Comparison of ENCODE assay signal across 13 cellular contexts in the genomic region with DNA sequence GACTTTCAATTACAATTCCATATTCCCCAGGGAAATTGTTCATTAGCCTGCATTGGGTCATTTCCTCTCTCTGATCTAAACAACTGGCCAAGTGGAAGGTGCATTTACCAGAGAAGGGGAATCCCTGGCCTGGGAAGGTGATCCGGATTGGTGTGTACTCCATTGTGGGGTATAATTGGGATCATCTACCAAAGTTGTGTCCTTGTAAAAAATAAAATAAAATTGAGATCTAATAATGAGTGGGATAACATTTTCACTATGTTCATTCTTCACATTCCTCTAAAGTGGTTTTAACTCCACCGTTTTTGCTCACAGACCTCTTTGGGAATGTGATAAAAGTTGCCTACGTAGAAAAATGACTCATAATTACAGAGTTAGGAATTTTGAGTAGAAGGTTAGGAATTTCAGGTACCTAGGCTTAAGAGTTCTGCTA. TPM values are rescaled to one million over a fixed set of nuclear protein-coding genes. Genes with fewer than 3 reads are reported as not detected.
A peak's percentile ranks its signal among the peaks of the same experiment; 100 is the strongest.
DNase-seq lines count a peak whose midpoint lies in the region; ATAC-seq and TF ChIP-seq lines count a peak whose summit lies in the region.
"Had no signal": no experiment of that assay in that cellular context is flagged by ENCODE, and none has a peak within 500 bp of the region (broad histone marks: within the 10 kb centered on the region; RNA-seq: fewer than 3 reads in every experiment).

No MANE protein-coding gene starts in this region.

- no peak for TF ChIP-seq CTCF in natural killer cell (IDR thresholded peaks at IDR 0.05)

- H3K27ac Mint-ChIP-seq in natural killer cell = peak overlapping the region; percentile 46 to 47
- H3K27ac Mint-ChIP-seq in natural killer cell treated with Interleukin-12 subunit alpha and Interleukin-12 subunit beta and Interleukin-15 and Interleukin-18, amount 100 ng/mL, for 72 hours = no peak overlapping the region

- no peaks in the 10 kb centered on the region for H3K27me3 Mint-ChIP-seq in natural killer cell (ENCODE audit: low read depth in 2 of 2)
- no peaks in the 10 kb centered on the region for H3K27me3 Mint-ChIP-seq in natural killer cell treated with Interleukin-12 subunit alpha and Interleukin-12 subunit beta and Interleukin-15 and Interleukin-18, amount 100 ng/mL, for 72 hours

- H3K4me1 Mint-ChIP-seq in natural killer cell = peaks cover 9 to 14% of the 10 kb centered on the region in 2 donors
- H3K4me1 Mint-ChIP-seq in natural killer cell treated with Interleukin-12 subunit alpha and Interleukin-12 subunit beta and Interleukin-15 and Interleukin-18, amount 100 ng/mL, for 72 hours (ENCODE audit: low read depth in 2 of 2) = peaks cover 0 to 11% of the 10 kb centered on the region in 2 donors

- DNase-seq in natural killer cell (no peak), amniotic epithelial cell (ENCODE audit: low read depth) (peak; percentile 71), kidney glomerular epithelial cell (lab: John Stamatoyannopoulos, UW) (peak; percentile 83), iPS-NIHi7 (ENCODE audit: extremely low spot score) (no peak), Kasumi-1 (lab: John Stamatoyannopoulos, UW) (no peak)
- no peak for DNase-seq in natural killer cell treated with Interleukin-12 subunit alpha and Interleukin-12 subunit beta and Interleukin-15 and Interleukin-18, amount 100 ng/mL, for 72 hours (ENCODE audit: low spot score)
- DNase-seq: activated CD4-positive, CD25-positive, alpha-beta regulatory T cell treated with anti-CD3 and anti-CD28 coated beads, Interleukin-2, amount 50 U/mL, for 72 hours; adrenal gland; DMS79; NK-92 treated with Interleukin-12 subunit alpha and Interleukin-12 subunit beta, amount 100 ng/mL, for 24 hours; spleen had no signal

- H3K36me3 Mint-ChIP-seq in natural killer cell = no peaks in the 10 kb centered on the region
- no peaks in the 10 kb centered on the region for H3K36me3 Mint-ChIP-seq in natural killer cell treated with Interleukin-12 subunit alpha and Interleukin-12 subunit beta and Interleukin-15 and Interleukin-18, amount 100 ng/mL, for 72 hours

- ATAC-seq in natural killer cell (no peak), HG03025 (IDR thresholded peaks at IDR 0.05; ENCODE audit: low FRiP score, unreplicated experiment) (no peak), GM19324 (IDR thresholded peaks at IDR 0.05; ENCODE audit: low FRiP score, unreplicated experiment) (no peak)
- no peak for ATAC-seq in natural killer cell treated with Interleukin-12 subunit alpha and Interleukin-12 subunit beta and Interleukin-15 and Interleukin-18, amount 100 ng/mL, for 72 hours

- no peak overlapping the region for H3K4me3 Mint-ChIP-seq in natural killer cell
- no peak overlapping the region for H3K4me3 Mint-ChIP-seq in natural killer cell treated with Interleukin-12 subunit alpha and Interleukin-12 subunit beta and Interleukin-15 and Interleukin-18, amount 100 ng/mL, for 72 hours

- H3K9me3 Mint-ChIP-seq in natural killer cell = no peaks in the 10 kb centered on the region
- no peaks in the 10 kb centered on the region for H3K9me3 Mint-ChIP-seq in natural killer cell treated with Interleukin-12 subunit alpha and Interleukin-12 subunit beta and Interleukin-15 and Interleukin-18, amount 100 ng/mL, for 72 hours

- intact Hi-C loops in natural killer cell (cut with micrococcal nuclease) = no loop called here

RNA-seq across cellular contexts. Expression of a gene that starts 22.8 kb away (rescaled TPM):
- total RNA-seq in natural killer cell = 10 to 100 TPM; 19.1 to 25.9 (median 20.8) TPM
- 1 to 10 TPM; 7.6 to 7.7 TPM for total RNA-seq in natural killer cell treated with Interleukin-12 subunit alpha and Interleukin-12 subunit beta and Interleukin-15 and Interleukin-18, amount 100 ng/mL, for 72 hours

RNA-seq across cellular contexts. Expression of a gene that starts 30.6 kb away (rescaled TPM):
- total RNA-seq in natural killer cell = 10 to 100 TPM; 25.7 to 36.9 (median 26.4) TPM
- total RNA-seq in natural killer cell treated with Interleukin-12 subunit alpha and Interleukin-12 subunit beta and Interleukin-15 and Interleukin-18, amount 100 ng/mL, for 72 hours = 10 to 100 TPM; 14.1 to 23.6 TPM

Comparison
In these comparisons a context has a peak if more than half of its experiments do, and no peak if none do; other contexts are left out.
1. H3K27ac Mint-ChIP-seq: peak in natural killer cell (2 of 2); none in natural killer cell treated with Interleukin-12 subunit alpha and Interleukin-12 subunit beta and Interleukin-15 and Interleukin-18, amount 100 ng/mL, for 72 hours (0 of 2).
2. DNase-seq: peak in amniotic epithelial cell (single experiment) and kidney glomerular epithelial cell (single experiment); none in natural killer cell (single experiment), natural killer cell treated with Interleukin-12 subunit alpha and Interleukin-12 subunit beta and Interleukin-15 and Interleukin-18, amount 100 ng/mL, for 72 hours (single experiment), iPS-NIHi7 (single experiment) and Kasumi-1 (0 of 2).